ENCODE assay signal across 14 cellular contexts in the genomic region with DNA sequence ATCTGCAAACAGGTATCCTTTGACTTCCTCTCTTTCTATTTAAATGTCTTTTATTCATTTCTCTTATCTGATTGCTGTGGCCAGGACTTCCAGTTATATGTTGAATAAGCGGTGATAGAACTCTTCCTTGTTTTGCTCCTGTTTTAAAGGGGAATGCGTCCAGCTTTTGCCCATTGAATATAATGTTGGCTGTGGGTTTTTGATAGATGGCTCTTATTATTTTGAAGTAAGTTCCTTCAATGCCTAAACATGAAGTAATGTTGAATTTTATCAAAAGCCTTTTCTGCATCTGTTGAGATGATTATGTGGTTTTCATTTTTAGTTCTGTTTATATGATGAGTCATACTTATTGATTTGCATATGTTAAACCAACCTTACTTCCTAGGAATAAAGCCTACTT.
DNase-seq lines count a peak whose midpoint lies in the region; ATAC-seq and TF ChIP-seq lines count a peak whose summit lies in the region.
"Had no signal": no experiment of that assay in that cellular context is flagged by ENCODE, and none has a peak within 500 bp of the region (broad histone marks: within the 10 kb centered on the region; RNA-seq: fewer than 3 reads in every experiment).

No MANE protein-coding gene starts in this region.

- no peaks in the 10 kb centered on the region for H3K4me1 Mint-ChIP-seq in stimulated activated effector memory CD8-positive, alpha-beta T cell treated with anti-CD3 and anti-CD28 coated beads, Interleukin-12 subunit alpha, Interleukin-12 subunit beta, amount 100 ng/mL, for 72 hours
- H3K4me1 Mint-ChIP-seq: CD4-positive, alpha-beta memory T cell had no signal

- H3K9me3 ChIP-seq in BLaER1, result no peaks in the 10 kb centered on the region
- H3K9me3 ChIP-seq in PC-3 (ENCODE audit: low read length), result no peaks in the 10 kb centered on the region

- H3K4me3 ChIP-seq in BLaER1 (no peak overlapping the region), PC-3 (ENCODE audit: low read length) (no peak overlapping the region), astrocyte of the spinal cord (ENCODE audit: low read depth, low read length) (no peak overlapping the region)

- H3K4me1 ChIP-seq in BLaER1 (peaks cover 9% of the 10 kb centered on the region), PC-3 (ENCODE audit: insufficient read depth, low read length) (no peaks in the 10 kb centered on the region)

- in situ Hi-C loops in astrocyte of the spinal cord (cut with HindIII; ENCODE audit: low sequenced_read_pairs), result no loop called here

- no TSS peak for BruUV-seq in PC-3 (replicated peaks; lab: Mats Ljungman, UMichigan)

- no peaks in the 10 kb centered on the region for H3F3A ChIP-seq in PC-3 (ENCODE audit: low read length, unreplicated experiment)

- no peaks in the 10 kb centered on the region for H4K20me1 ChIP-seq in BLaER1
- H4K20me1 ChIP-seq in PC-3 (ENCODE audit: low read length), result no peaks in the 10 kb centered on the region

- peak overlapping the region; percentile 43 for H3K4me2 ChIP-seq in BLaER1
- H3K4me2 ChIP-seq in PC-3 (ENCODE audit: low read length), result no peak overlapping the region

- no peaks in the 10 kb centered on the region for H3K79me2 ChIP-seq in PC-3 (ENCODE audit: low read length)

- H3K9ac ChIP-seq in BLaER1 (no peak overlapping the region), PC-3 (ENCODE audit: low read length) (no peak overlapping the region)

- no peaks in the 10 kb centered on the region for H3K36me3 Mint-ChIP-seq in stimulated activated effector memory CD8-positive, alpha-beta T cell treated with anti-CD3 and anti-CD28 coated beads, Interleukin-12 subunit alpha, Interleukin-12 subunit beta, amount 100 ng/mL, for 72 hours
- H3K36me3 Mint-ChIP-seq: CD4-positive, alpha-beta memory T cell had no signal

- peak; percentile 25 for DNase-seq in HCEC 1CT
- DNase-seq in PC-3, result no peak
- DNase-seq in astrocyte of the spinal cord (ENCODE audit: low read depth, low spot score), result peak; percentile 54
- DNase-seq in stimulated activated effector memory CD8-positive, alpha-beta T cell treated with anti-CD3 and anti-CD28 coated beads, Interleukin-12 subunit alpha, Interleukin-12 subunit beta, amount 100 ng/mL, for 72 hours (ENCODE audit: low spot score in 2 of 2), result no peak
- DNase-seq in activated gamma-delta T cell treated with Interleukin-2 at 50 U/mL for 16 hours, result no peak
- DNase-seq in NCI-H69 (lab: John Stamatoyannopoulos, UW), result no peak
- DNase-seq: 8988T; ACHN; CD4-positive, alpha-beta memory T cell; DMS79; GOT3 had no signal

- H3K9me2 ChIP-seq in PC-3 (replicated peaks; ENCODE audit: low read length), result no peaks in the 10 kb centered on the region

- intact Hi-C loops in PC-3 (cut with micrococcal nuclease), result no loop called here

- H3K27ac ChIP-seq in BLaER1 (no peak overlapping the region), PC-3 (ENCODE audit: low read length) (no peak overlapping the region)
- H3K27ac ChIP-seq: C4-2B had no signal

- CTCF ChIA-PET in PC-3 (lab: Charles Lee), result no interaction called here

- H3K27me3 ChIP-seq in BLaER1 (no peaks in the 10 kb centered on the region), PC-3 (ENCODE audit: low read length) (no peaks in the 10 kb centered on the region)

- no peak overlapping the region for H3K4me3 Mint-ChIP-seq in stimulated activated effector memory CD8-positive, alpha-beta T cell treated with anti-CD3 and anti-CD28 coated beads, Interleukin-12 subunit alpha, Interleukin-12 subunit beta, amount 100 ng/mL, for 72 hours
- H3K4me3 Mint-ChIP-seq: CD4-positive, alpha-beta memory T cell had no signal

- H3K36me3 ChIP-seq in BLaER1 (no peaks in the 10 kb centered on the region), PC-3 (ENCODE audit: low read depth, low read length) (no peaks in the 10 kb centered on the region)

- POLR2A ChIA-PET in PC-3 (lab: Charles Lee; ENCODE audit: unreplicated experiment), result no interaction called here

- no peak overlapping the region for H2AFZ ChIP-seq in PC-3 (ENCODE audit: low read length)

- TF ChIP-seq CTCF in PC-3 (conservative IDR thresholded peaks at IDR 0.05; ENCODE audit: low read depth, low read length), result no peak
- no peak for TF ChIP-seq CTCF in astrocyte of the spinal cord (IDR thresholded peaks at IDR 0.05; ENCODE audit: low read depth, low read length)

- H3K9me3 Mint-ChIP-seq in stimulated activated effector memory CD8-positive, alpha-beta T cell treated with anti-CD3 and anti-CD28 coated beads, Interleukin-12 subunit alpha, Interleukin-12 subunit beta, amount 100 ng/mL, for 72 hours, result peaks cover 14% of the 10 kb centered on the region

- peak; percentile 40; the same call in 1 of the 2 replicates for ATAC-seq in PC-3
- ATAC-seq in stimulated activated effector memory CD8-positive, alpha-beta T cell treated with anti-CD3 and anti-CD28 coated beads, Interleukin-12 subunit alpha, Interleukin-12 subunit beta, amount 100 ng/mL, for 72 hours, result no peak
- ATAC-seq: HCT116 had no signal

- H3K27ac Mint-ChIP-seq in stimulated activated effector memory CD8-positive, alpha-beta T cell treated with anti-CD3 and anti-CD28 coated beads, Interleukin-12 subunit alpha, Interleukin-12 subunit beta, amount 100 ng/mL, for 72 hours, result no peak overlapping the region
- H3K27ac Mint-ChIP-seq: CD4-positive, alpha-beta memory T cell had no signal

Comparison
In these comparisons a context has a peak if more than half of its experiments do, and no peak if none do; other contexts are left out.
1. DNase-seq: peak in HCEC 1CT (single experiment) and astrocyte of the spinal cord (single experiment); none in PC-3 (single experiment), stimulated activated effector memory CD8-positive, alpha-beta T cell treated with anti-CD3 and anti-CD28 coated beads, Interleukin-12 subunit alpha, Interleukin-12 subunit beta, amount 100 ng/mL, for 72 hours (0 of 2), activated gamma-delta T cell treated with Interleukin-2 at 50 U/mL for 16 hours (single experiment) and NCI-H69 (single experiment).